8 cellular contexts compared by ENCODE assay signal in genomic region chr5:122415481-122416120, GRCh38.
DNase-seq lines count a peak whose midpoint lies in the region; ATAC-seq, FAIRE-seq and TF ChIP-seq lines count a peak whose summit lies in the region.

No MANE protein-coding gene starts in this region.

- ATAC-seq in HG03442 (IDR thresholded peaks at IDR 0.05; ENCODE audit: unreplicated experiment) = peak; percentile 93

- WGBS in suprapubic skin = 53% methylated on average over 9 of the region's 9 CpGs

- intact Hi-C loops in kidney (cut with DNase I) = no loop called here

- H3K9me3 ChIP-seq in kidney (ENCODE audit: control insufficient read depth in 1 of 2, low read length in 2 of 2) (no peaks in the 10 kb centered on the region), suprapubic skin (no peaks in the 10 kb centered on the region)

- H3K27me3 ChIP-seq in bronchial epithelial cell (ENCODE audit: control insufficient read depth, insufficient read depth, low read length) (peaks cover 4% of the 10 kb centered on the region), suprapubic skin (no peaks in the 10 kb centered on the region)

- peak; percentile 62 for DNase-seq in ELR (ENCODE audit: low read depth)
- DNase-seq in GM20000 (ENCODE audit: low spot score) = peak; percentile 55
- DNase-seq in NCI-H446 treated with DMSO at 0.1 percent for 48 hours (lab: John Stamatoyannopoulos, UW) = peak; percentile 80
- DNase-seq in bronchial epithelial cell (ENCODE audit: low read depth) = peak; percentile 55
- DNase-seq in kidney = peak; percentile 67
- no peak for DNase-seq in suprapubic skin (ENCODE audit: low spot score in 2 of 2)
- DNase-seq in stimulated activated CD4-positive, alpha-beta T cell treated with anti-CD3 and anti-CD28 coated beads, Interleukin-12 subunit alpha, Interleukin-12 subunit beta, amount 100 ng/mL, for 4 hours = no peak

- no peak overlapping the region for H3K4me3 ChIP-seq in bronchial epithelial cell (ENCODE audit: low read depth, low read length)
- no peak overlapping the region for H3K4me3 ChIP-seq in kidney (ENCODE audit: low read length in 2 of 2)
- no peak overlapping the region for H3K4me3 ChIP-seq in suprapubic skin

- H3K9ac ChIP-seq in kidney (ENCODE audit: low read length in 2 of 2) = no peak overlapping the region

- no peak for TF ChIP-seq EP300 in suprapubic skin (IDR thresholded peaks at IDR 0.05)

- no peaks in the 10 kb centered on the region for H3K4me1 ChIP-seq in kidney (ENCODE audit: control insufficient read depth in 1 of 2, insufficient read depth in 1 of 2, low read depth in 1 of 2, low read length in 2 of 2)
- no peaks in the 10 kb centered on the region for H3K4me1 ChIP-seq in suprapubic skin

- TF ChIP-seq CTCF in GM20000 (IDR thresholded peaks at IDR 0.05; ENCODE audit: extremely low read depth, missing control alignments) (peak; percentile 77), bronchial epithelial cell (IDR thresholded peaks at IDR 0.05; ENCODE audit: insufficient read depth, low read length, severe bottlenecking) (peak; percentile 74), kidney (IDR thresholded peaks at IDR 0.05; ENCODE audit: borderline replicate concordance, extremely low read depth, insufficient read depth) (peak; percentile 86), suprapubic skin (IDR thresholded peaks at IDR 0.05) (peak; percentile 14 to 69)

- H3K36me3 ChIP-seq in bronchial epithelial cell (ENCODE audit: control insufficient read depth, insufficient read depth, low read length) (no peaks in the 10 kb centered on the region), kidney (ENCODE audit: control insufficient read depth in 1 of 2, insufficient read depth in 2 of 2, low read length in 2 of 2) (no peaks in the 10 kb centered on the region), suprapubic skin (no peaks in the 10 kb centered on the region)

- no peak for TF ChIP-seq POLR2A in suprapubic skin (IDR thresholded peaks at IDR 0.05)

- FAIRE-seq in bronchial epithelial cell (lab: Jason Lieb, UNC) = peak; percentile 90
- peak; percentile 56 for FAIRE-seq in kidney (lab: Jason Lieb, UNC)

- H3K27ac ChIP-seq in kidney (ENCODE audit: low read depth in 2 of 2, low read length in 2 of 2) = no peak overlapping the region
- H3K27ac ChIP-seq in suprapubic skin = no peak overlapping the region

Comparison
In these comparisons a context has a peak if more than half of its experiments do, and no peak if none do; other contexts are left out.
1. DNase-seq: peak in ELR (single experiment), GM20000 (single experiment), NCI-H446 treated with DMSO at 0.1 percent for 48 hours (single experiment), bronchial epithelial cell (single experiment) and kidney (single experiment); none in suprapubic skin (0 of 2) and stimulated activated CD4-positive, alpha-beta T cell treated with anti-CD3 and anti-CD28 coated beads, Interleukin-12 subunit alpha, Interleukin-12 subunit beta, amount 100 ng/mL, for 4 hours (single experiment).
2. Peak in every context shown above with its lines, with median percentiles within 50 percentile points of each other: CTCF ChIP-seq.